Comparison of ENCODE assay signal across 1 cellular context in genomic region chr1:234585333-234586055, GRCh38.
TF ChIP-seq lines count a peak whose summit lies in the region.

No MANE protein-coding gene starts in this region.

TF ChIP-seq in HEK293, 187 proteins besides CTCF, POLR2A, EP300 and RAD21 (continued from another document):
- TF ChIP-seq ZBTB17 (tag by site-specific recombination; IDR thresholded peaks at IDR 0.05) (peak; percentile 94), ZNF747 (tag by site-specific recombination; IDR thresholded peaks at IDR 0.05) (no peak), ZNF660 (tag by site-specific recombination; IDR thresholded peaks at IDR 0.05) (peak; percentile 5; the same call in 1 of the 2 replicates), ZNF600 (tag by site-specific recombination; IDR thresholded peaks at IDR 0.05) (0 out of 2 replicates have a peak, but pooled peaks have one; percentile 16), ZNF335 (tag by site-specific recombination; conservative IDR thresholded peaks at IDR 0.05) (0 out of 2 replicates have a peak, but pooled peaks have one; percentile 26), ZNF174 (tag by site-specific recombination; IDR thresholded peaks at IDR 0.05) (no peak), ZBTB10 (tag by site-specific recombination; IDR thresholded peaks at IDR 0.05) (no peak)
